In the genomic region with DNA sequence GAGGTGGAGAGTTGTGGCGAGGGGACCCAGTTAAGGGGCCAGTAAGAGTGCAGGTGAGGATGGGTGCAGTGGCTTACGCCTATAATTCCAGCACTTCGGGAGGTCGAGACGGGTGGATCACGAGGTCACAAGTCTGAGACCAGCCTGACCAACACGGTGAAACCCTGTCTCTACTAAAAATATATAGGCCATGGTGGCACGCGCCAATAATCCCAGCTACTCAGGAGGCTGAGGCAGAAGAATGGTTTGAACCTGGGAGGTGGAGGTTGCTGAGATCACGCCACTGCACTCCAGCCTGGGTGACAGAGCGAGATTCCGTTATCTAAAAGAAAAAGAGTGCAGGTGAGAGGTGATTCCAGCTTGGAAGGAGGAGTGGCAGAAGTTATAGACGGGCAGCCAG, we compare ENCODE assay signal across 1 cellular context.
TF ChIP-seq lines count a peak whose summit lies in the region.

No MANE protein-coding gene starts in this region.

TF ChIP-seq in IMR-90, 13 proteins besides CTCF, POLR2A, EP300 and RAD21:
- TF ChIP-seq RFX5 (IDR thresholded peaks at IDR 0.05; ENCODE audit: low read depth, low read length): no peak
- TF ChIP-seq CEBPB (IDR thresholded peaks at IDR 0.05; ENCODE audit: low read depth, low read length): no peak
- TF ChIP-seq SMC3 (IDR thresholded peaks at IDR 0.05; ENCODE audit: low read depth, low read length): no peak
- TF ChIP-seq RCOR1 (IDR thresholded peaks at IDR 0.05; ENCODE audit: insufficient replicate concordance, low read length): no peak
- TF ChIP-seq CHD1 (IDR thresholded peaks at IDR 0.05; ENCODE audit: low read depth, low read length): no peak
- TF ChIP-seq FOS (IDR thresholded peaks at IDR 0.05; ENCODE audit: low read depth, low read length): no peak
- TF ChIP-seq, protein P1, sequence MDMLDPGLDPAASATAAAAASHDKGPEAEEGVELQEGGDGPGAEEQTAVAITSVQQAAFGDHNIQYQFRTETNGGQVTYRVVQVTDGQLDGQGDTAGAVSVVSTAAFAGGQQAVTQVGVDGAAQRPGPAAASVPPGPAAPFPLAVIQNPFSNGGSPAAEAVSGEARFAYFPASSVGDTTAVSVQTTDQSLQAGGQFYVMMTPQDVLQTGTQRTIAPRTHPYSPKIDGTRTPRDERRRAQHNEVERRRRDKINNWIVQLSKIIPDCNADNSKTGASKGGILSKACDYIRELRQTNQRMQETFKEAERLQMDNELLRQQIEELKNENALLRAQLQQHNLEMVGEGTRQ (IDR thresholded peaks at IDR 0.05; ENCODE audit: low read depth, low read length): no peak
- TF ChIP-seq MXI1 (IDR thresholded peaks at IDR 0.05; ENCODE audit: borderline replicate concordance, low read depth, low read length): no peak
- TF ChIP-seq, protein P2, sequence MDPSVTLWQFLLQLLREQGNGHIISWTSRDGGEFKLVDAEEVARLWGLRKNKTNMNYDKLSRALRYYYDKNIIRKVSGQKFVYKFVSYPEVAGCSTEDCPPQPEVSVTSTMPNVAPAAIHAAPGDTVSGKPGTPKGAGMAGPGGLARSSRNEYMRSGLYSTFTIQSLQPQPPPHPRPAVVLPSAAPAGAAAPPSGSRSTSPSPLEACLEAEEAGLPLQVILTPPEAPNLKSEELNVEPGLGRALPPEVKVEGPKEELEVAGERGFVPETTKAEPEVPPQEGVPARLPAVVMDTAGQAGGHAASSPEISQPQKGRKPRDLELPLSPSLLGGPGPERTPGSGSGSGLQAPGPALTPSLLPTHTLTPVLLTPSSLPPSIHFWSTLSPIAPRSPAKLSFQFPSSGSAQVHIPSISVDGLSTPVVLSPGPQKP (IDR thresholded peaks at IDR 0.05; ENCODE audit: borderline replicate concordance, low read depth, low read length): no peak
- no peak for TF ChIP-seq MAFK (IDR thresholded peaks at IDR 0.05; ENCODE audit: low read depth, low read length)
- TF ChIP-seq NFE2L2 (IDR thresholded peaks at IDR 0.05; ENCODE audit: low read depth, low read length): no peak
- TF ChIP-seq BHLHE40 (IDR thresholded peaks at IDR 0.05; ENCODE audit: low read depth, low read length): no peak
- TF ChIP-seq MAZ (IDR thresholded peaks at IDR 0.05; ENCODE audit: borderline replicate concordance, low read depth, low read length): no peak
TF ChIP-seq in IMR-90: peak in this region for 0.
